20 cellular contexts compared by ENCODE assay signal in genomic region chr15:75212200-75212858, GRCh38. TPM values are rescaled to one million over a fixed set of nuclear protein-coding genes. Genes with fewer than 3 reads are reported as not detected.
A peak's percentile ranks its signal among the peaks of the same experiment; 100 is the strongest.
DNase-seq lines count a peak whose midpoint lies in the region; ATAC-seq, FAIRE-seq and TF ChIP-seq lines count a peak whose summit lies in the region.
"Had no signal": no experiment of that assay in that cellular context is flagged by ENCODE, and none has a peak within 500 bp of the region (broad histone marks: within the 10 kb centered on the region; RNA-seq: fewer than 3 reads in every experiment).

No MANE protein-coding gene starts in this region.

- POLR2A ChIA-PET in Caco-2 (lab: Charles Lee) (no interaction called here), GM12878 (lab: Charles Lee) (no interaction called here)

- H3K36me3 Mint-ChIP-seq in Caco-2 (ENCODE audit: insufficient read depth, unreplicated experiment), result peaks cover 94% of the 10 kb centered on the region
- no peaks in the 10 kb centered on the region for H3K36me3 Mint-ChIP-seq in neural crest cell (ENCODE audit: low read depth)

- H3K79me2 ChIP-seq in GM12878 (ENCODE audit: control insufficient read depth, insufficient read depth, low read length), result peaks cover 56% of the 10 kb centered on the region

- H3K4me3 ChIP-seq in BLaER1 treated with 17β-estradiol and CSF1 and Interleukin-3, amounts not matched to agents 10 nM and 100 nM, result no peak overlapping the region
- H3K4me3 ChIP-seq in Caco-2 (ENCODE audit: low read depth, low read length), result no peak overlapping the region
- no peak overlapping the region for H3K4me3 ChIP-seq in GM12878
- H3K4me3 ChIP-seq: GM23338, PC-9, SJSA1 had no signal

- no peak for TF ChIP-seq RAD21 in GM12878 (IDR thresholded peaks at IDR 0.05; ENCODE audit: insufficient read depth, low read depth, low read length)

- H3K9me3 ChIP-seq in BLaER1 treated with 17β-estradiol and CSF1 and Interleukin-3, amounts not matched to agents 10 nM and 100 nM (replicated peaks in 1 of 11), result no peaks in the 10 kb centered on the region
- H3K9me3 ChIP-seq in Caco-2, result no peaks in the 10 kb centered on the region
- H3K9me3 ChIP-seq in GM12878 (replicated peaks; ENCODE audit: control insufficient read depth, insufficient read depth, low read length), result no peaks in the 10 kb centered on the region
- H3K9me3 ChIP-seq: SJSA1 had no signal

- peaks cover 67 to 89% (median 77%) of the 10 kb centered on the region in 10 experiments for H3K4me1 ChIP-seq in BLaER1 treated with 17β-estradiol and CSF1 and Interleukin-3, amounts not matched to agents 10 nM and 100 nM
- H3K4me1 ChIP-seq in Caco-2 (no peaks in the 10 kb centered on the region), GM12878 (ENCODE audit: control insufficient read depth, insufficient read depth, low read length) (peaks cover 12% of the 10 kb centered on the region; the same call in 1 of the 2 replicates)
- H3K4me1 ChIP-seq: SJSA1 had no signal

- TF ChIP-seq POLR2A in GM12878 (IDR thresholded peaks at IDR 0.05; ENCODE audit: low read depth, low read length), result peak; percentile 73

- in situ Hi-C loops in GM12878 (cut with MboI), result no loop called here

- no peak for DNase-seq in Caco-2
- no peak for DNase-seq in GM12878 (ENCODE audit: low read depth, low spot score)
- DNase-seq in neural crest cell (ENCODE audit: low read depth, low spot score), result no peak
- no peak for DNase-seq in NCI-H146 treated with DMSO at 0.1 percent for 48 hours (lab: John Stamatoyannopoulos, UW; ENCODE audit: unreplicated experiment)
- DNase-seq in hypothalamus (lab: John Stamatoyannopoulos, UW), result no peak
- DNase-seq in omental fat pad (ENCODE audit: low spot score), result no peak
- DNase-seq: ACHN; AML-193; CD4-positive, CD25-positive, alpha-beta regulatory T cell; DMS79; NCI-H1092; NCI-H146; NCI-H524; PC-9 had no signal

- peak overlapping the region in 7 of 11 experiments; percentile 23 to 56 (median 39); a peak in 7 of 22 replicates for H3K9ac ChIP-seq in BLaER1 treated with 17β-estradiol and CSF1 and Interleukin-3, amounts not matched to agents 10 nM and 100 nM
- H3K9ac ChIP-seq in GM12878 (ENCODE audit: control insufficient read depth, insufficient read depth, low read length), result no peak overlapping the region

- H2AFZ ChIP-seq in GM12878 (ENCODE audit: control insufficient read depth, low read depth, low read length), result no peak overlapping the region
- H2AFZ ChIP-seq: GM23338, PC-9 had no signal

- peak overlapping the region in 2 of 11 experiments; percentile 7 to 75; a peak in 3 of 22 replicates for H3K4me2 ChIP-seq in BLaER1 treated with 17β-estradiol and CSF1 and Interleukin-3, amounts not matched to agents 10 nM and 100 nM
- H3K4me2 ChIP-seq in GM12878 (ENCODE audit: control insufficient read depth, insufficient read depth), result no peak overlapping the region
- H3K4me2 ChIP-seq: GM23338, PC-9 had no signal

- H3K27me3 Mint-ChIP-seq in Caco-2 (ENCODE audit: insufficient read depth, unreplicated experiment) (no peaks in the 10 kb centered on the region), neural crest cell (ENCODE audit: low read depth) (no peaks in the 10 kb centered on the region)
- H3K27me3 Mint-ChIP-seq: CD4-positive, CD25-positive, alpha-beta regulatory T cell had no signal

- no peak for FAIRE-seq in GM12878 (lab: Jason Lieb, UNC)
- FAIRE-seq: D721Med, GM18507 had no signal

- H3K27me3 ChIP-seq in BLaER1 treated with 17β-estradiol and CSF1 and Interleukin-3, amounts not matched to agents 10 nM and 100 nM, result no peaks in the 10 kb centered on the region
- H3K27me3 ChIP-seq in Caco-2 (replicated peaks; ENCODE audit: control insufficient read depth, insufficient read depth, low read length) (no peaks in the 10 kb centered on the region), GM12878 (replicated peaks in 1 of 2; ENCODE audit: control insufficient read depth in 2 of 2, insufficient read depth in 2 of 2, low read length in 1 of 2) (no peaks in the 10 kb centered on the region)
- H3K27me3 ChIP-seq: SJSA1 had no signal

- RAD21 ChIA-PET in GM12878 (lab: Charles Lee; ENCODE audit: unreplicated experiment), result interaction anchor here (2.6 kb wide), 1 partner anchor 169 kb away, joined by 8 read pairs; no protein-coding TSS in a partner anchor

- 76% methylated on average over 7 of the region's 7 CpGs for WGBS in GM12878 (ENCODE audit: insufficient coverage, insufficient replicate concordance, low lambda C conversion rate, missing lambda C conversion rate)

- H3K4me1 Mint-ChIP-seq in Caco-2 (ENCODE audit: low read depth, unreplicated experiment), result no peaks in the 10 kb centered on the region
- no peaks in the 10 kb centered on the region for H3K4me1 Mint-ChIP-seq in neural crest cell

- TF ChIP-seq CTCF in Caco-2 (IDR thresholded peaks at IDR 0.05; ENCODE audit: insufficient read depth in 1 of 2, low read depth in 1 of 2, low read length in 1 of 2, severe bottlenecking in 1 of 2, unreplicated experiment in 1 of 2), result no peak
- no peak for TF ChIP-seq CTCF in GM12878 (IDR thresholded peaks at IDR 0.05 in 2 of 3, conservative IDR thresholded peaks at IDR 0.05 in 1 of 3; ENCODE audit: control insufficient read depth in 2 of 3, extremely low read depth in 1 of 3, insufficient read depth in 1 of 3, low read depth in 3 of 3, low read length in 3 of 3)
- no peak for TF ChIP-seq CTCF in neural crest cell (conservative IDR thresholded peaks at IDR 0.05)
- no peak for TF ChIP-seq CTCF in omental fat pad (IDR thresholded peaks at IDR 0.05)

- H3K36me3 ChIP-seq in BLaER1 treated with 17β-estradiol and CSF1 and Interleukin-3, amounts not matched to agents 10 nM and 100 nM, result peaks cover 66 to 74% (median 72%) of the 10 kb centered on the region in 11 experiments
- H3K36me3 ChIP-seq in Caco-2 (ENCODE audit: control insufficient read depth, insufficient read depth, low read length) (peaks cover 3% of the 10 kb centered on the region), GM12878 (ENCODE audit: control insufficient read depth in 2 of 2, insufficient read depth in 2 of 2, low read length in 1 of 2) (peaks cover 53 to 59% of the 10 kb centered on the region in 2 experiments)

- CTCF ChIA-PET in Caco-2 (lab: Charles Lee) (no interaction called here), GM12878 (lab: Yijun Ruan, JAX) (interaction anchor here (0.5 to 1.1 kb wide), 2 partner anchors 169 to 404 kb away, joined by 3 read pairs; no protein-coding TSS in a partner anchor)

- peaks cover 90 to 98% (median 93%) of the 10 kb centered on the region in 11 experiments for H4K20me1 ChIP-seq in BLaER1 treated with 17β-estradiol and CSF1 and Interleukin-3, amounts not matched to agents 10 nM and 100 nM
- peaks cover 57% of the 10 kb centered on the region for H4K20me1 ChIP-seq in GM12878 (ENCODE audit: control insufficient read depth, insufficient read depth)

- BruUV-seq in Caco-2 (replicated peaks; lab: Mats Ljungman, UMichigan) (no TSS peak), GM12878 (replicated peaks; lab: Mats Ljungman, UMichigan) (no TSS peak)

- TF ChIP-seq EP300 in GM12878 (IDR thresholded peaks at IDR 0.05; ENCODE audit: borderline replicate concordance in 1 of 2, control insufficient read depth in 1 of 2, low read depth in 2 of 2, low read length in 2 of 2), result no peak

- intact Hi-C loops in Caco-2 (cut with micrococcal nuclease; ENCODE audit: unreplicated experiment) (no loop called here), GM12878 (cut with micrococcal nuclease; ENCODE audit: unreplicated experiment) (no loop called here)

- ATAC-seq in GM12878 (no peak), omental fat pad (ENCODE audit: low FRiP score) (no peak)

- no peak overlapping the region for H3K4me3 Mint-ChIP-seq in Caco-2 (ENCODE audit: unreplicated experiment)
- peak overlapping the region; percentile 24 for H3K4me3 Mint-ChIP-seq in neural crest cell
- H3K4me3 Mint-ChIP-seq: CD4-positive, CD25-positive, alpha-beta regulatory T cell; GM23338 had no signal

- no peaks in the 10 kb centered on the region for H3K9me3 Mint-ChIP-seq in Caco-2 (ENCODE audit: unreplicated experiment)
- no peaks in the 10 kb centered on the region for H3K9me3 Mint-ChIP-seq in neural crest cell
- H3K9me3 Mint-ChIP-seq: CD4-positive, CD25-positive, alpha-beta regulatory T cell; GM23338 had no signal

- no peak overlapping the region for H3K27ac ChIP-seq in BLaER1 treated with 17β-estradiol and CSF1 and Interleukin-3, amounts not matched to agents 10 nM and 100 nM
- H3K27ac ChIP-seq in GM12878 (ENCODE audit: control insufficient read depth, insufficient read depth), result no peak overlapping the region
- H3K27ac ChIP-seq: PC-9, SJSA1 had no signal

- SMC1A ChIA-PET in GM12878 (lab: Charles Lee; ENCODE audit: uncharacterized antibody, unreplicated experiment), result interaction anchor here (0.6 to 1.3 kb wide), 3 partner anchors 8 to 167 kb away, joined by 3 to 4 read pairs (median 3); no protein-coding TSS in a partner anchor

- H3K27ac Mint-ChIP-seq in Caco-2 (ENCODE audit: unreplicated experiment) (peak overlapping the region; percentile 64), neural crest cell (ENCODE audit: unreplicated experiment) (peak overlapping the region; percentile 59)
- H3K27ac Mint-ChIP-seq: GM23338 had no signal

RNA-seq across cellular contexts. Expression of gene C15orf39, which starts 10.6 kb away (rescaled TPM):
- total RNA-seq in Caco-2 (2022) (48.2 and 56.8 TPM in 2 replicates), GM12878 (2014; rRNA removed) (38.5 and 48.8 TPM in 2 replicates), GM12878 (2014; rRNA removed; fragmentation: Illumina TruSeq; extraction: Trizol) (15.2 and 18.1 TPM in 2 replicates), GM12878 (2021) (128 and 139 TPM in 2 replicates), neural crest cell (23.8 and 29.5 TPM in 2 replicates), omental fat pad (10 to 100 TPM in 3 of 4 donors, 1 to 10 TPM in 1; 7.8 to 25.0 (median 13.9) TPM)
- total RNA-seq in GM12878 (2013; cell fraction: nucleolus; rRNA removed), result 108 and 121 TPM in 2 replicates
- 33.7 TPM for polyA plus RNA-seq in GM12878 (2011; ENCODE audit: low read depth)
- polyA plus RNA-seq in GM12878 (2011; rRNA removed) (3.2 and 10.2 TPM in 2 replicates), GM12878 (2014; fragmentation: Illumina TruSeq; extraction: Trizol) (10.5 and 31.2 TPM in 2 replicates), GM12878 (2014; fragmentation: Nextera tagmentation; extraction: Ambion mirVana) (1 to 10 TPM; 2.3 to 4.9 TPM), GM12878 (2014; rRNA removed) (40.6 and 54.3 TPM in 2 replicates), GM12878 (2016; fragmentation: Nextera tagmentation; extraction: Ambion mirVana) (10 to 100 TPM; 34.7 to 39.0 TPM)
- 15.1 and 18.0 TPM in 2 replicates for polyA plus RNA-seq in GM12878 (2011; cell fraction: cytosol; rRNA removed)
- 44.7 and 61.7 TPM in 2 replicates for polyA plus RNA-seq in GM12878 (2011; cell fraction: nucleus; rRNA removed)
- 64.9 and 75.4 TPM in 2 replicates for polyA plus RNA-seq in GM12878 (2012)
- polyA minus RNA-seq in GM12878 (2011; rRNA and poly(A)+ RNA removed), result 29.1 and 50.3 TPM in 2 replicates
- polyA minus RNA-seq in GM12878 (2011; cell fraction: cytosol; rRNA and poly(A)+ RNA removed), result 37.0 and 37.7 TPM in 2 replicates
- 39.8 and 79.0 TPM in 2 replicates for polyA minus RNA-seq in GM12878 (2011; cell fraction: nucleus; rRNA and poly(A)+ RNA removed)

RNA-seq across cellular contexts. Expression of gene GOLGA6C, which starts 45.8 kb away (rescaled TPM):
- total RNA-seq in Caco-2 (2022), result not detected in 2 replicates
- not detected in 2 replicates for total RNA-seq in GM12878 (2013; cell fraction: nucleolus; rRNA removed)
- not detected in 2 replicates for total RNA-seq in GM12878 (2014; rRNA removed)
- not detected in 2 replicates for total RNA-seq in GM12878 (2014; rRNA removed; fragmentation: Illumina TruSeq; extraction: Trizol)
- total RNA-seq in GM12878 (2021), result not detected in 2 replicates
- not detected for polyA plus RNA-seq in GM12878 (2011; ENCODE audit: low read depth)
- not detected in 2 replicates for polyA plus RNA-seq in GM12878 (2011; rRNA removed)
- polyA plus RNA-seq in GM12878 (2011; cell fraction: cytosol; rRNA removed), result 0.03 TPM in 1 of 2 replicates, not detected in the other
- not detected in 2 replicates for polyA plus RNA-seq in GM12878 (2011; cell fraction: nucleus; rRNA removed)
- polyA plus RNA-seq in GM12878 (2012), result 0.08 TPM in 1 of 2 replicates, not detected in the other
- polyA plus RNA-seq in GM12878 (2014; fragmentation: Illumina TruSeq; extraction: Trizol), result not detected in 2 replicates
- polyA plus RNA-seq in GM12878 (2014; fragmentation: Nextera tagmentation; extraction: Ambion mirVana), result not detected
- polyA plus RNA-seq in GM12878 (2014; rRNA removed), result not detected in 2 replicates
- polyA plus RNA-seq in GM12878 (2016; fragmentation: Nextera tagmentation; extraction: Ambion mirVana), result not detected
- not detected in 2 replicates for polyA minus RNA-seq in GM12878 (2011; rRNA and poly(A)+ RNA removed)
- polyA minus RNA-seq in GM12878 (2011; cell fraction: cytosol; rRNA and poly(A)+ RNA removed), result not detected in 2 replicates
- not detected in 2 replicates for polyA minus RNA-seq in GM12878 (2011; cell fraction: nucleus; rRNA and poly(A)+ RNA removed)
- 0.12 TPM in 1 of 2 replicates, not detected in the other for total RNA-seq in neural crest cell
- not detected for total RNA-seq in omental fat pad
- total RNA-seq: CD4-positive, CD25-positive, alpha-beta regulatory T cell; MCF 10A; PC-9; SJSA1 had no signal
- polyA plus RNA-seq: CD4-positive, CD25-positive, alpha-beta regulatory T cell had no signal
